ENCODE assay signal across 1 cellular context in genomic region chr4:102759835-102760644, GRCh38.
TF ChIP-seq lines count a peak whose summit lies in the region.

No MANE protein-coding gene starts in this region.

TF ChIP-seq in HepG2, 621 proteins besides CTCF, POLR2A, EP300 and RAD21 (continued from another document and continues in another):
- TF ChIP-seq, protein P1, sequence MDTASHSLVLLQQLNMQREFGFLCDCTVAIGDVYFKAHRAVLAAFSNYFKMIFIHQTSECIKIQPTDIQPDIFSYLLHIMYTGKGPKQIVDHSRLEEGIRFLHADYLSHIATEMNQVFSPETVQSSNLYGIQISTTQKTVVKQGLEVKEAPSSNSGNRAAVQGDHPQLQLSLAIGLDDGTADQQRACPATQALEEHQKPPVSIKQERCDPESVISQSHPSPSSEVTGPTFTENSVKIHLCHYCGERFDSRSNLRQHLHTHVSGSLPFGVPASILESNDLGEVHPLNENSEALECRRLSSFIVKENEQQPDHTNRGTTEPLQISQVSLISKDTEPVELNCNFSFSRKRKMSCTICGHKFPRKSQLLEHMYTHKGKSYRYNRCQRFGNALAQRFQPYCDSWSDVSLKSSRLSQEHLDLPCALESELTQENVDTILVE (CRISPR knock-in tag; IDR thresholded peaks at IDR 0.05): no peak; the same call in 1 of the 2 replicates
- TF ChIP-seq FLYWCH1 (CRISPR knock-in tag; IDR thresholded peaks at IDR 0.05) (no peak), AGO2 (optimal IDR thresholded peaks at IDR 0.05; ENCODE audit: low read depth, low read length) (no peak), ZC3H13 (CRISPR knock-in tag; IDR thresholded peaks at IDR 0.05) (no peak), TBP (CRISPR knock-in tag; IDR thresholded peaks at IDR 0.05) (no peak), ESRRA (CRISPR knock-in tag; IDR thresholded peaks at IDR 0.05; ENCODE audit: low read depth) (no peak), ZFP90 (CRISPR knock-in tag; IDR thresholded peaks at IDR 0.05; ENCODE audit: borderline replicate concordance) (0 out of 2 replicates have a peak, but pooled peaks have one; percentile 1), ZMYM3 (CRISPR knock-in tag; IDR thresholded peaks at IDR 0.05) (peak; percentile 47; the same call in 1 of the 2 replicates), NCOR1 (IDR thresholded peaks at IDR 0.05; ENCODE audit: borderline replicate concordance, low read length) (peak; percentile 16; the same call in 1 of the 2 replicates), KAT8 (CRISPR knock-in tag; IDR thresholded peaks at IDR 0.05) (no peak), ZNF713 (CRISPR knock-in tag; IDR thresholded peaks at IDR 0.05) (no peak), SCMH1 (CRISPR knock-in tag; IDR thresholded peaks at IDR 0.05; ENCODE audit: borderline replicate concordance) (no peak), TARDBP (CRISPR knock-in tag; IDR thresholded peaks at IDR 0.05) (no peak), PHF21A (CRISPR knock-in tag; IDR thresholded peaks at IDR 0.05) (peak; percentile 40; the same call in 1 of the 2 replicates), HIVEP1 (CRISPR knock-in tag; IDR thresholded peaks at IDR 0.05) (no peak), MXD4 (CRISPR knock-in tag; IDR thresholded peaks at IDR 0.05) (no peak), RBAK (CRISPR knock-in tag; IDR thresholded peaks at IDR 0.05) (no peak), FOXK1 (CRISPR knock-in tag; IDR thresholded peaks at IDR 0.05; ENCODE audit: borderline replicate concordance, low read depth) (no peak), CHD2 (IDR thresholded peaks at IDR 0.05; ENCODE audit: low read depth, low read length) (no peak), ATF4 (CRISPR knock-in tag; IDR thresholded peaks at IDR 0.05) (no peak; a peak in 1 of 4 replicates), SMARCC2 (IDR thresholded peaks at IDR 0.05) (no peak), RXRA (CRISPR knock-in tag; IDR thresholded peaks at IDR 0.05) (no peak), THAP9 (CRISPR knock-in tag; IDR thresholded peaks at IDR 0.05; ENCODE audit: borderline replicate concordance) (no peak), MED1 (CRISPR knock-in tag; IDR thresholded peaks at IDR 0.05) (0 out of 2 replicates have a peak, but pooled peaks have one; percentile 13), ZBTB14 (CRISPR knock-in tag; IDR thresholded peaks at IDR 0.05) (peak; percentile 13; the same call in 1 of the 2 replicates), MBNL3 (CRISPR knock-in tag; conservative IDR thresholded peaks at IDR 0.05) (no peak), ZNF234 (CRISPR knock-in tag; conservative IDR thresholded peaks at IDR 0.05) (no peak), ZNF232 (CRISPR knock-in tag; IDR thresholded peaks at IDR 0.05; ENCODE audit: borderline replicate concordance) (0 out of 2 replicates have a peak, but pooled peaks have one; percentile 5), RFXANK (CRISPR knock-in tag; IDR thresholded peaks at IDR 0.05) (no peak), ZNF235 (CRISPR knock-in tag; IDR thresholded peaks at IDR 0.05; ENCODE audit: borderline replicate concordance) (0 out of 2 replicates have a peak, but pooled peaks have one; percentile 20), WIZ (CRISPR knock-in tag; IDR thresholded peaks at IDR 0.05) (no peak), PHF8 (CRISPR knock-in tag; IDR thresholded peaks at IDR 0.05) (no peak), PBX3 (CRISPR knock-in tag; IDR thresholded peaks at IDR 0.05; ENCODE audit: borderline replicate concordance) (0 out of 2 replicates have a peak, but pooled peaks have one; percentile 33), HOXA9 (CRISPR knock-in tag; IDR thresholded peaks at IDR 0.05; ENCODE audit: borderline replicate concordance) (no peak), PHF20 (CRISPR knock-in tag; IDR thresholded peaks at IDR 0.05) (0 out of 2 replicates have a peak, but pooled peaks have one; percentile 0), HCFC1 (IDR thresholded peaks at IDR 0.05; ENCODE audit: low read depth, low read length) (no peak), KDM5A (IDR thresholded peaks at IDR 0.05; ENCODE audit: borderline replicate concordance, low read length) (peak; percentile 14; the same call in 1 of the 2 replicates), ZNF17 (CRISPR knock-in tag; IDR thresholded peaks at IDR 0.05) (no peak), ZNF562 (CRISPR knock-in tag; IDR thresholded peaks at IDR 0.05; ENCODE audit: borderline replicate concordance) (no peak), ZNF274 (CRISPR knock-in tag; IDR thresholded peaks at IDR 0.05) (no peak), ZNF3 (CRISPR knock-in tag; IDR thresholded peaks at IDR 0.05) (peak; percentile 94), REL (CRISPR knock-in tag; conservative IDR thresholded peaks at IDR 0.05) (no peak), TP53 (CRISPR knock-in tag; conservative IDR thresholded peaks at IDR 0.05) (0 out of 2 replicates have a peak, but pooled peaks have one; percentile 18), MEF2D (CRISPR knock-in tag; IDR thresholded peaks at IDR 0.05) (no peak), ZBTB20 (CRISPR knock-in tag; IDR thresholded peaks at IDR 0.05; ENCODE audit: borderline replicate concordance, low read depth) (no peak), PAF1 (CRISPR knock-in tag; IDR thresholded peaks at IDR 0.05) (no peak)
- TF ChIP-seq, protein P2, sequence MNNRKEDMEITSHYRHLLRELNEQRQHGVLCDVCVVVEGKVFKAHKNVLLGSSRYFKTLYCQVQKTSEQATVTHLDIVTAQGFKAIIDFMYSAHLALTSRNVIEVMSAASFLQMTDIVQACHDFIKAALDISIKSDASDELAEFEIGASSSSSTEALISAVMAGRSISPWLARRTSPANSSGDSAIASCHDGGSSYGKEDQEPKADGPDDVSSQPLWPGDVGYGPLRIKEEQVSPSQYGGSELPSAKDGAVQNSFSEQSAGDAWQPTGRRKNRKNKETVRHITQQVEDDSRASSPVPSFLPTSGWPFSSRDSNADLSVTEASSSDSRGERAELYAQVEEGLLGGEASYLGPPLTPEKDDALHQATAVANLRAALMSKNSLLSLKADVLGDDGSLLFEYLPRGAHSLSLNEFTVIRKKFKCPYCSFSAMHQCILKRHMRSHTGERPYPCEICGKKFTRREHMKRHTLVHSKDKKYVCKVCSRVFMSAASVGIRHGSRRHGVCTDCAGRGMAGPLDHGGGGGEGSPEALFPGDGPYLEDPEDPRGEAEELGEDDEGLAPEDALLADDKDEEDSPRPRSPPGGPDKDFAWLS (CRISPR knock-in tag; IDR thresholded peaks at IDR 0.05; ENCODE audit: borderline replicate concordance): no peak
- TF ChIP-seq, protein P3, sequence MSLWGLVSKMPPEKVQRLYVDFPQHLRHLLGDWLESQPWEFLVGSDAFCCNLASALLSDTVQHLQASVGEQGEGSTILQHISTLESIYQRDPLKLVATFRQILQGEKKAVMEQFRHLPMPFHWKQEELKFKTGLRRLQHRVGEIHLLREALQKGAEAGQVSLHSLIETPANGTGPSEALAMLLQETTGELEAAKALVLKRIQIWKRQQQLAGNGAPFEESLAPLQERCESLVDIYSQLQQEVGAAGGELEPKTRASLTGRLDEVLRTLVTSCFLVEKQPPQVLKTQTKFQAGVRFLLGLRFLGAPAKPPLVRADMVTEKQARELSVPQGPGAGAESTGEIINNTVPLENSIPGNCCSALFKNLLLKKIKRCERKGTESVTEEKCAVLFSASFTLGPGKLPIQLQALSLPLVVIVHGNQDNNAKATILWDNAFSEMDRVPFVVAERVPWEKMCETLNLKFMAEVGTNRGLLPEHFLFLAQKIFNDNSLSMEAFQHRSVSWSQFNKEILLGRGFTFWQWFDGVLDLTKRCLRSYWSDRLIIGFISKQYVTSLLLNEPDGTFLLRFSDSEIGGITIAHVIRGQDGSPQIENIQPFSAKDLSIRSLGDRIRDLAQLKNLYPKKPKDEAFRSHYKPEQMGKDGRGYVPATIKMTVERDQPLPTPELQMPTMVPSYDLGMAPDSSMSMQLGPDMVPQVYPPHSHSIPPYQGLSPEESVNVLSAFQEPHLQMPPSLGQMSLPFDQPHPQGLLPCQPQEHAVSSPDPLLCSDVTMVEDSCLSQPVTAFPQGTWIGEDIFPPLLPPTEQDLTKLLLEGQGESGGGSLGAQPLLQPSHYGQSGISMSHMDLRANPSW (CRISPR knock-in tag; IDR thresholded peaks at IDR 0.05; ENCODE audit: borderline replicate concordance): no peak
- TF ChIP-seq, protein P4, sequence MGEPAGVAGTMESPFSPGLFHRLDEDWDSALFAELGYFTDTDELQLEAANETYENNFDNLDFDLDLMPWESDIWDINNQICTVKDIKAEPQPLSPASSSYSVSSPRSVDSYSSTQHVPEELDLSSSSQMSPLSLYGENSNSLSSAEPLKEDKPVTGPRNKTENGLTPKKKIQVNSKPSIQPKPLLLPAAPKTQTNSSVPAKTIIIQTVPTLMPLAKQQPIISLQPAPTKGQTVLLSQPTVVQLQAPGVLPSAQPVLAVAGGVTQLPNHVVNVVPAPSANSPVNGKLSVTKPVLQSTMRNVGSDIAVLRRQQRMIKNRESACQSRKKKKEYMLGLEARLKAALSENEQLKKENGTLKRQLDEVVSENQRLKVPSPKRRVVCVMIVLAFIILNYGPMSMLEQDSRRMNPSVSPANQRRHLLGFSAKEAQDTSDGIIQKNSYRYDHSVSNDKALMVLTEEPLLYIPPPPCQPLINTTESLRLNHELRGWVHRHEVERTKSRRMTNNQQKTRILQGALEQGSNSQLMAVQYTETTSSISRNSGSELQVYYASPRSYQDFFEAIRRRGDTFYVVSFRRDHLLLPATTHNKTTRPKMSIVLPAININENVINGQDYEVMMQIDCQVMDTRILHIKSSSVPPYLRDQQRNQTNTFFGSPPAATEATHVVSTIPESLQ (CRISPR knock-in tag; conservative IDR thresholded peaks at IDR 0.05): no peak
- TF ChIP-seq, protein P5, sequence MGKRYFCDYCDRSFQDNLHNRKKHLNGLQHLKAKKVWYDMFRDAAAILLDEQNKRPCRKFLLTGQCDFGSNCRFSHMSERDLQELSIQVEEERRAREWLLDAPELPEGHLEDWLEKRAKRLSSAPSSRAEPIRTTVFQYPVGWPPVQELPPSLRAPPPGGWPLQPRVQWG (CRISPR knock-in tag; IDR thresholded peaks at IDR 0.05; ENCODE audit: borderline replicate concordance, low read depth): no peak
- TF ChIP-seq, protein P6, sequence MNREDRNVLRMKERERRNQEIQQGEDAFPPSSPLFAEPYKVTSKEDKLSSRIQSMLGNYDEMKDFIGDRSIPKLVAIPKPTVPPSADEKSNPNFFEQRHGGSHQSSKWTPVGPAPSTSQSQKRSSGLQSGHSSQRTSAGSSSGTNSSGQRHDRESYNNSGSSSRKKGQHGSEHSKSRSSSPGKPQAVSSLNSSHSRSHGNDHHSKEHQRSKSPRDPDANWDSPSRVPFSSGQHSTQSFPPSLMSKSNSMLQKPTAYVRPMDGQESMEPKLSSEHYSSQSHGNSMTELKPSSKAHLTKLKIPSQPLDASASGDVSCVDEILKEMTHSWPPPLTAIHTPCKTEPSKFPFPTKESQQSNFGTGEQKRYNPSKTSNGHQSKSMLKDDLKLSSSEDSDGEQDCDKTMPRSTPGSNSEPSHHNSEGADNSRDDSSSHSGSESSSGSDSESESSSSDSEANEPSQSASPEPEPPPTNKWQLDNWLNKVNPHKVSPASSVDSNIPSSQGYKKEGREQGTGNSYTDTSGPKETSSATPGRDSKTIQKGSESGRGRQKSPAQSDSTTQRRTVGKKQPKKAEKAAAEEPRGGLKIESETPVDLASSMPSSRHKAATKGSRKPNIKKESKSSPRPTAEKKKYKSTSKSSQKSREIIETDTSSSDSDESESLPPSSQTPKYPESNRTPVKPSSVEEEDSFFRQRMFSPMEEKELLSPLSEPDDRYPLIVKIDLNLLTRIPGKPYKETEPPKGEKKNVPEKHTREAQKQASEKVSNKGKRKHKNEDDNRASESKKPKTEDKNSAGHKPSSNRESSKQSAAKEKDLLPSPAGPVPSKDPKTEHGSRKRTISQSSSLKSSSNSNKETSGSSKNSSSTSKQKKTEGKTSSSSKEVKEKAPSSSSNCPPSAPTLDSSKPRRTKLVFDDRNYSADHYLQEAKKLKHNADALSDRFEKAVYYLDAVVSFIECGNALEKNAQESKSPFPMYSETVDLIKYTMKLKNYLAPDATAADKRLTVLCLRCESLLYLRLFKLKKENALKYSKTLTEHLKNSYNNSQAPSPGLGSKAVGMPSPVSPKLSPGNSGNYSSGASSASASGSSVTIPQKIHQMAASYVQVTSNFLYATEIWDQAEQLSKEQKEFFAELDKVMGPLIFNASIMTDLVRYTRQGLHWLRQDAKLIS (CRISPR knock-in tag; IDR thresholded peaks at IDR 0.05): no peak; the same call in none of the 2 replicates
